Comparison of ENCODE assay signal across 14 cellular contexts in the genomic region with DNA sequence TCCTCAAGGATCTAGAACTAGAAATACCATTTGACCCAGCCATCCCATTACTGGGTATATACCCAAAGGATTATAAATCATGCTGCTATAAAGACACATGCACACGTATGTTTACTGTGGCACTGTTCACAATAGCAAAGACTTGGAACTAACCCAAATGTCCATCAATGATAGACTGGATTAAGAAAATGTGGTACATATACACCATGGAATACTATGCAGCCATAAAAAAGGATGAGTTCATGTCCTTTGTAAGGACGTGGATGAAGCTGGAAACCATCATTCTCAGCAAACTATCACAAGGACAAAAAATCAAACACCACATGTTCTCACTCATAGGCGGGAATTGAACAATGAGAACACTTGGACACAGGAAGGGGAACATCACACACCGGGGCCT. TPM values are rescaled to one million over a fixed set of nuclear protein-coding genes. Genes with fewer than 3 reads are reported as not detected.
"Had no signal": no experiment of that assay in that cellular context is flagged by ENCODE, and none has a peak within 500 bp of the region (broad histone marks: within the 10 kb centered on the region; RNA-seq: fewer than 3 reads in every experiment).

No MANE protein-coding gene starts in this region.

RNA-seq across cellular contexts. Expression of a gene that starts 4.5 kb away (rescaled TPM):
- total RNA-seq: activated B cell treated with CpG ODN at 0.5 μM for 24 hours; activated CD4-positive, alpha-beta memory T cell treated with anti-CD3 and anti-CD28 coated beads for 36 hours; activated CD4-positive, alpha-beta memory T cell treated with anti-CD3 and anti-CD28 coated beads, Interleukin-2, amount 10 ng/mL, durations not matched to agents 7 days and 5 days; activated CD4-positive, alpha-beta T cell treated with anti-CD3 and anti-CD28 coated beads for 36 hours; activated CD4-positive, alpha-beta T cell treated with anti-CD3 and anti-CD28 coated beads, Interleukin-2, amount 10 ng/mL, durations not matched to agents 24 days and 14 days; activated CD4-positive, alpha-beta T cell treated with anti-CD3 and anti-CD28 coated beads, Interleukin-2, amount 10 ng/mL, durations not matched to agents 7 days and 5 days; activated CD8-positive, alpha-beta memory T cell treated with anti-CD3 and anti-CD28 coated beads for 36 hours; activated CD8-positive, alpha-beta memory T cell treated with anti-CD3 and anti-CD28 coated beads, Interleukin-2, amount 10 ng/mL, durations not matched to agents 7 days and 5 days; activated CD8-positive, alpha-beta T cell treated with anti-CD3 and anti-CD28 coated beads for 36 hours; activated CD8-positive, alpha-beta T cell treated with anti-CD3 and anti-CD28 coated beads, Interleukin-2, amount 10 ng/mL, durations not matched to agents 7 days and 5 days; T-cell; T-helper 1 cell treated with Interleukin-12 subunit alpha and Interleukin-12 subunit beta and Interleukin-4 antibody, amounts not matched to agents 30 ng/mL and 1 ng/mL, for 36 hours; T-helper 17 cell; T-helper 2 cell treated with Interferon-gamma antibody and Interleukin-4, amounts not matched to agents 100 ng/mL and 5 ng/mL, for 36 hours had no signal

RNA-seq across cellular contexts. Expression of a gene that starts 4.7 kb away (rescaled TPM):
- total RNA-seq: activated CD4-positive, alpha-beta memory T cell treated with anti-CD3 and anti-CD28 coated beads, Interleukin-2, amount 10 ng/mL, durations not matched to agents 7 days and 5 days; activated CD4-positive, alpha-beta T cell treated with anti-CD3 and anti-CD28 coated beads, Interleukin-2, amount 10 ng/mL, durations not matched to agents 7 days and 5 days; activated CD8-positive, alpha-beta T cell treated with anti-CD3 and anti-CD28 coated beads, Interleukin-2, amount 10 ng/mL, durations not matched to agents 7 days and 5 days; T-helper 1 cell treated with Interleukin-12 subunit alpha and Interleukin-12 subunit beta and Interleukin-4 antibody, amounts not matched to agents 30 ng/mL and 1 ng/mL, for 36 hours; T-helper 2 cell treated with Interferon-gamma antibody and Interleukin-4, amounts not matched to agents 100 ng/mL and 5 ng/mL, for 36 hours had no signal

RNA-seq across cellular contexts. Expression of a gene that starts 39.6 kb away (rescaled TPM):
- total RNA-seq: activated B cell treated with CpG ODN at 0.5 μM for 24 hours; activated CD4-positive, alpha-beta memory T cell treated with anti-CD3 and anti-CD28 coated beads for 36 hours; activated CD4-positive, alpha-beta memory T cell treated with anti-CD3 and anti-CD28 coated beads, Interleukin-2, amount 10 ng/mL, durations not matched to agents 7 days and 5 days; activated CD4-positive, alpha-beta T cell treated with anti-CD3 and anti-CD28 coated beads for 36 hours; activated CD4-positive, alpha-beta T cell treated with anti-CD3 and anti-CD28 coated beads, Interleukin-2, amount 10 ng/mL, durations not matched to agents 24 days and 14 days; activated CD4-positive, alpha-beta T cell treated with anti-CD3 and anti-CD28 coated beads, Interleukin-2, amount 10 ng/mL, durations not matched to agents 7 days and 5 days; activated CD8-positive, alpha-beta memory T cell treated with anti-CD3 and anti-CD28 coated beads for 36 hours; activated CD8-positive, alpha-beta memory T cell treated with anti-CD3 and anti-CD28 coated beads, Interleukin-2, amount 10 ng/mL, durations not matched to agents 7 days and 5 days; activated CD8-positive, alpha-beta T cell treated with anti-CD3 and anti-CD28 coated beads for 36 hours; activated CD8-positive, alpha-beta T cell treated with anti-CD3 and anti-CD28 coated beads, Interleukin-2, amount 10 ng/mL, durations not matched to agents 7 days and 5 days; T-helper 1 cell treated with Interleukin-12 subunit alpha and Interleukin-12 subunit beta and Interleukin-4 antibody, amounts not matched to agents 30 ng/mL and 1 ng/mL, for 36 hours; T-helper 17 cell; T-helper 2 cell treated with Interferon-gamma antibody and Interleukin-4, amounts not matched to agents 100 ng/mL and 5 ng/mL, for 36 hours had no signal
